15 cellular contexts compared by ENCODE assay signal in genomic region chr2:16861154-16861929, GRCh38.
A peak's percentile ranks its signal among the peaks of the same experiment; 100 is the strongest.
DNase-seq lines count a peak whose midpoint lies in the region; ATAC-seq and TF ChIP-seq lines count a peak whose summit lies in the region.
"Had no signal": no experiment of that assay in that cellular context is flagged by ENCODE, and none has a peak within 500 bp of the region (broad histone marks: within the 10 kb centered on the region; RNA-seq: fewer than 3 reads in every experiment).

No MANE protein-coding gene starts in this region.

- peaks cover 0 to 3% (median 0%) of the 10 kb centered on the region in 3 donors for H3K27me3 Mint-ChIP-seq in CD14-positive monocyte (ENCODE audit: low read depth in 3 of 3)
- no peaks in the 10 kb centered on the region for H3K27me3 Mint-ChIP-seq in CD4-positive, alpha-beta T cell

- ATAC-seq in HG02840 (IDR thresholded peaks at IDR 0.05; ENCODE audit: low FRiP score, unreplicated experiment), result no peak
- ATAC-seq in HG03565 (IDR thresholded peaks at IDR 0.05; ENCODE audit: unreplicated experiment), result no peak
- ATAC-seq in CD4-positive, alpha-beta T cell (ENCODE audit: poor library complexity), result no peak
- ATAC-seq: activated CD4-positive, CD25-positive, alpha-beta regulatory T cell treated with anti-CD3 and anti-CD28 coated beads, Interleukin-2, amount 50 U/mL, for 24 hours; activated T-cell treated with anti-CD3 and anti-CD28 coated beads, Interleukin-2, amount 50 U/mL, for 4 hours; stimulated activated naive B cell treated with anti-CD40 and anti-IgM and Interleukin-4, amounts not matched to agents 10 μg/mL and 1 μg/mL and 100 μg/mL, for 72 hours had no signal

- H3K27ac Mint-ChIP-seq in CD14-positive monocyte, result peak overlapping the region; percentile 94 to 99 (median 98)
- H3K27ac Mint-ChIP-seq in CD4-positive, alpha-beta T cell, result no peak overlapping the region
- H3K27ac Mint-ChIP-seq: mesothelial cell of epicardium; stimulated activated naive B cell treated with anti-CD40 and anti-IgM and Interleukin-4, amounts not matched to agents 10 μg/mL and 1 μg/mL and 100 μg/mL, for 72 hours had no signal

- peaks cover 1 to 3% of the 10 kb centered on the region in 2 donors for H3K36me3 Mint-ChIP-seq in CD14-positive monocyte
- H3K36me3 Mint-ChIP-seq in CD4-positive, alpha-beta T cell (ENCODE audit: low read depth), result no peaks in the 10 kb centered on the region
- H3K36me3 Mint-ChIP-seq: mesothelial cell of epicardium; stimulated activated naive B cell treated with anti-CD40 and anti-IgM and Interleukin-4, amounts not matched to agents 10 μg/mL and 1 μg/mL and 100 μg/mL, for 72 hours had no signal

- H3K4me3 Mint-ChIP-seq in CD14-positive monocyte, result peak overlapping the region in 1 of 2 donors; percentile 74
- no peak overlapping the region for H3K4me3 Mint-ChIP-seq in CD4-positive, alpha-beta T cell
- H3K4me3 Mint-ChIP-seq: activated T-cell treated with anti-CD3 and anti-CD28 coated beads, Interleukin-2, amount 50 U/mL, for 4 hours; mesothelial cell of epicardium; stimulated activated naive B cell treated with anti-CD40 and anti-IgM and Interleukin-4, amounts not matched to agents 10 μg/mL and 1 μg/mL and 100 μg/mL, for 72 hours had no signal

- no peak for TF ChIP-seq CTCF in CD14-positive monocyte (IDR thresholded peaks at IDR 0.05)
- no peak for TF ChIP-seq CTCF in NB4 (IDR thresholded peaks at IDR 0.05; ENCODE audit: low read depth, low read length)
- TF ChIP-seq CTCF in CD4-positive, alpha-beta T cell (IDR thresholded peaks at IDR 0.05), result no peak

- CTCF ChIA-PET in CD4-positive, alpha-beta T cell (lab: Charles Lee), result no interaction called here

- H3K9me3 Mint-ChIP-seq in CD14-positive monocyte, result peaks cover 6 to 13% (median 10%) of the 10 kb centered on the region in 7 donors
- peaks cover 2% of the 10 kb centered on the region for H3K9me3 Mint-ChIP-seq in CD4-positive, alpha-beta T cell
- H3K9me3 Mint-ChIP-seq: mesothelial cell of epicardium had no signal

- POLR2A ChIA-PET in CD4-positive, alpha-beta T cell (lab: Charles Lee), result no interaction called here

- intact Hi-C loops in CD14-positive monocyte (cut with micrococcal nuclease), result loop anchor here in 1 of 2 donors (5.0 kb wide), 1 partner anchor 234 kb away; no protein-coding TSS in a partner anchor
- intact Hi-C loops in CD4-positive, alpha-beta T cell (cut with DNase I, micrococcal nuclease), result no loop called here

- no peak overlapping the region for H3K4me3 ChIP-seq in NB4 (ENCODE audit: low read depth, low read length)

- H3K27me3 ChIP-seq in CD4-positive, alpha-beta T cell (ENCODE audit: control insufficient read depth, insufficient read depth, low read length), result no peaks in the 10 kb centered on the region

- no peak for TF ChIP-seq POLR2A in NB4 (IDR thresholded peaks at IDR 0.05; ENCODE audit: extremely low read depth, insufficient read length)

- no peak overlapping the region for H3K27ac ChIP-seq in CD4-positive, alpha-beta T cell (ENCODE audit: low read depth, low read length)

- no peaks in the 10 kb centered on the region for H3K9me3 ChIP-seq in CD4-positive, alpha-beta T cell (ENCODE audit: control insufficient read depth, low read length)

- DNase-seq in CD14-positive monocyte (ENCODE audit: low spot score) (peak; percentile 52), NB4 (ENCODE audit: low read depth) (peak; percentile 59), astrocyte of the hippocampus (ENCODE audit: low read depth, low spot score) (peak; percentile 48), kidney glomerular epithelial cell (lab: John Stamatoyannopoulos, UW) (peak; percentile 21)
- DNase-seq in activated CD4-positive, alpha-beta T cell treated with anti-CD3 and anti-CD28 coated beads for 4 hours, result no peak
- no peak for DNase-seq in CD4-positive, alpha-beta T cell
- DNase-seq: activated T-cell treated with anti-CD3 and anti-CD28 coated beads, Interleukin-2, amount 50 U/mL, for 4 hours; NCI-H1048; NCI-H524 treated with DMSO at 0.1 percent for 48 hours; stimulated activated CD4-positive, alpha-beta T cell treated with anti-CD3 and anti-CD28 coated beads, Interleukin-2, amount 100 ng/mL, for 48 hours; stimulated activated naive B cell treated with anti-CD40 and anti-IgM and Interleukin-4, amounts not matched to agents 10 μg/mL and 1 μg/mL and 100 μg/mL, for 72 hours had no signal

- peaks cover 27% of the 10 kb centered on the region for H3K4me1 Mint-ChIP-seq in CD14-positive monocyte
- H3K4me1 Mint-ChIP-seq in CD4-positive, alpha-beta T cell (ENCODE audit: low read depth), result no peaks in the 10 kb centered on the region
- H3K4me1 Mint-ChIP-seq: mesothelial cell of epicardium; stimulated activated naive B cell treated with anti-CD40 and anti-IgM and Interleukin-4, amounts not matched to agents 10 μg/mL and 1 μg/mL and 100 μg/mL, for 72 hours had no signal

Comparison
In these comparisons a context has a peak if more than half of its experiments do, and no peak if none do; other contexts are left out.
1. DNase-seq: peak in CD14-positive monocyte (single experiment), NB4 (single experiment), astrocyte of the hippocampus (single experiment) and kidney glomerular epithelial cell (single experiment); none in activated CD4-positive, alpha-beta T cell treated with anti-CD3 and anti-CD28 coated beads for 4 hours (0 of 2) and CD4-positive, alpha-beta T cell (0 of 10).